10 cellular contexts compared by ENCODE assay signal in the genomic region with DNA sequence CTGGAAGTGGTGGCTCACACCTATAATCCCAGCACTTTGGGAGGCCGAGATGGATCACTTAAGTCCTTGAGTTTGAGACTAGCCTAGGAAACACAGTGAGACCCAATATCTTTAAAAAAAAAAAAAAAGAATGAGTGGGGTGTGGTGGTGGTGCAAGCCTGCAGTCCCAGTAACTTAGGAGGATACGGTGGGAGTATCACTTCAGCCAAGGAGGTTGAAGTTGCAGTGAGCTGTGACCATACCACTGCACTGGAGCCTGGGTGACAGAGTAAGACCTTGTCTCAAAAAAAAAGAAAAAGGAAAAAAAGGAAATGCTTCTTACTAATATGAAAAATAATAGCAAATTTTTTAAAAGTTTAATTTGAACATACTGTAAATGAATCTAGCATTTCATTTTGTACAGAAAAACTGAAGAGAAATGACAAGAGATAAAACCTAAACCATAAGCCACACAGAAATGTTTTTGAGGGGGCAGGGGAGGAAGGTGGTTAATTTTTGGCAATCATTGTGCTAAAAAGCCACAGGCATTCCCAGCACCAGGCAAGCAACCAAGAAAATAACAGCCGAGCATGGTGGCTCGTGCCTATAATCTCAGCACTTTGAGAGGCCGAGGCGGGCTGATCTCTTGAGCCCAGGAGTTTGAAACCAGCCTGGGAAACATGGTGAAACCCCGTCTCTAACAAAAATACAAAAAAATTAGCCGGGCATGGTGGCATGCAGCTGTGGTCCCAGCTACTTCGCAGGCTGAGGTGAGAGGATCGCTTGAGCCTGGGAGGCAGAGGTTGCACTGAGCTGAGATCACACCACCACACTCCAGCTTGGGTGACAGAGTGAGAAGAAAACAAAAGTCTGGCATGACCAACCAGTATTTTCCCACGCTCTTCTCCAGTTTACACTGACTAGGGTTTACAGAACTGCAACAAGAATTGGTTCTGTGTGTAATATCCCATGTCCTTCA.
A peak's percentile ranks its signal among the peaks of the same experiment; 100 is the strongest.
DNase-seq lines count a peak whose midpoint lies in the region; ATAC-seq and TF ChIP-seq lines count a peak whose summit lies in the region.
"Had no signal": no experiment of that assay in that cellular context is flagged by ENCODE, and none has a peak within 500 bp of the region (broad histone marks: within the 10 kb centered on the region; RNA-seq: fewer than 3 reads in every experiment).

No MANE protein-coding gene starts in this region.

- intact Hi-C loops in mucosa of descending colon (cut with DNase I, micrococcal nuclease): no loop called here

- H3K4me3 ChIP-seq in DND-41 (ENCODE audit: low read depth in 1 of 2, low read length in 2 of 2) (peak overlapping the region in 1 of 2 experiments; percentile 34; a peak in 2 of 4 replicates), GM23338 (no peak overlapping the region), mucosa of descending colon (no peak overlapping the region)

- 0 out of 2 replicates have a peak, but pooled peaks cover 5% of the 10 kb centered on the region for H3F3A ChIP-seq in GM23338 (replicated peaks; ENCODE audit: low read depth)

- ATAC-seq in DND-41 (ENCODE audit: insufficient read depth, low read depth) (peak; percentile 84), GM23338 (peak; percentile 9; the same call in 1 of the 3 replicates), HG02852 (IDR thresholded peaks at IDR 0.05; ENCODE audit: unreplicated experiment) (no peak), mucosa of descending colon (no peak)
- ATAC-seq in stimulated activated naive CD8-positive, alpha-beta T cell treated with anti-CD3 and anti-CD28 coated beads, Interleukin-15, Interleukin-2, amounts not matched to agents 100 U/mL and 50 U/mL, for 24 hours: no peak

- H4K20me1 ChIP-seq in DND-41 (ENCODE audit: insufficient read depth, low read length) (no peaks in the 10 kb centered on the region), GM23338 (replicated peaks; ENCODE audit: insufficient read depth) (no peaks in the 10 kb centered on the region)

- TF ChIP-seq CTCF in DND-41 (IDR thresholded peaks at IDR 0.05; ENCODE audit: borderline replicate concordance, extremely low read depth, low read length, poor library complexity, severe bottlenecking) (no peak), GM23338 (conservative IDR thresholded peaks at IDR 0.05; ENCODE audit: low read depth in 2 of 2) (no peak), RWPE1 (conservative IDR thresholded peaks at IDR 0.05; ENCODE audit: low read depth) (no peak), endothelial cell (IDR thresholded peaks at IDR 0.05; ENCODE audit: unreplicated experiment) (no peak), mucosa of descending colon (IDR thresholded peaks at IDR 0.05) (no peak)

- no peaks in the 10 kb centered on the region for H3K9me3 Mint-ChIP-seq in GM23338
- H3K9me3 Mint-ChIP-seq in endothelial cell (ENCODE audit: unreplicated experiment): no peaks in the 10 kb centered on the region

- H3K9me3 ChIP-seq in DND-41 (ENCODE audit: insufficient read depth, low read length, severe bottlenecking) (no peaks in the 10 kb centered on the region), mucosa of descending colon (no peaks in the 10 kb centered on the region)

- H3K27me3 Mint-ChIP-seq in GM23338 (ENCODE audit: insufficient read depth, low read depth, poor library complexity) (peaks cover 2% of the 10 kb centered on the region), endothelial cell (ENCODE audit: unreplicated experiment) (peaks cover 3% of the 10 kb centered on the region)

- H3K4me3 Mint-ChIP-seq in GM23338: no peak overlapping the region
- no peak overlapping the region for H3K4me3 Mint-ChIP-seq in endothelial cell (ENCODE audit: unreplicated experiment)

- H3K36me3 Mint-ChIP-seq in GM23338 (ENCODE audit: low read depth) (no peaks in the 10 kb centered on the region), endothelial cell (ENCODE audit: low read depth, unreplicated experiment) (no peaks in the 10 kb centered on the region)

- H3K27me3 ChIP-seq in DND-41 (ENCODE audit: insufficient read depth, low read length, poor library complexity) (no peaks in the 10 kb centered on the region), GM23338 (ENCODE audit: insufficient read depth) (no peaks in the 10 kb centered on the region)

- peak overlapping the region; percentile 65 for H3K27ac ChIP-seq in DND-41 (ENCODE audit: low read length)
- no peak overlapping the region for H3K27ac ChIP-seq in GM23338 (ENCODE audit: low read depth)
- peak overlapping the region; percentile 39 for H3K27ac ChIP-seq in RWPE1
- H3K27ac ChIP-seq: C4-2B had no signal

- H3K36me3 ChIP-seq in DND-41 (ENCODE audit: insufficient read depth, low read length): no peaks in the 10 kb centered on the region
- no peaks in the 10 kb centered on the region for H3K36me3 ChIP-seq in GM23338 (ENCODE audit: insufficient read depth)
- H3K36me3 ChIP-seq in mucosa of descending colon (ENCODE audit: low read depth): no peaks in the 10 kb centered on the region

- CTCF ChIA-PET in RWPE1 (lab: Yijun Ruan, JAX): interaction anchor here (0.6 to 1.0 kb wide), 7 partner anchors 22 to 218 kb away, joined by 3 to 6 read pairs (median 5); no protein-coding TSS in a partner anchor

- H3K4me1 ChIP-seq in DND-41 (ENCODE audit: insufficient read depth, low read length) (peaks cover 24% of the 10 kb centered on the region), GM23338 (ENCODE audit: insufficient read depth) (peaks cover 27% of the 10 kb centered on the region), mucosa of descending colon (ENCODE audit: low read depth) (no peaks in the 10 kb centered on the region)

- H2AFZ ChIP-seq in DND-41 (ENCODE audit: low read depth, low read length) (peak overlapping the region; percentile 56), GM23338 (no peak overlapping the region)

- H3K27ac Mint-ChIP-seq in GM23338 (no peak overlapping the region; the same call in 1 of the 2 replicates), endothelial cell (ENCODE audit: unreplicated experiment) (no peak overlapping the region)

- H3K4me2 ChIP-seq in DND-41 (ENCODE audit: insufficient read depth, low read length) (peak overlapping the region; percentile 58), GM23338 (no peak overlapping the region)

- H3K79me2 ChIP-seq in DND-41 (ENCODE audit: insufficient read depth, low read length) (no peaks in the 10 kb centered on the region), GM23338 (replicated peaks; ENCODE audit: insufficient read depth) (no peaks in the 10 kb centered on the region; the same call in 1 of the 2 replicates)

- POLR2A ChIA-PET in RWPE1 (lab: Yijun Ruan, JAX; ENCODE audit: low non-redundant PET): no interaction called here

- H3K4me1 Mint-ChIP-seq in GM23338 (peaks cover 50% of the 10 kb centered on the region), endothelial cell (ENCODE audit: unreplicated experiment) (peaks cover 12% of the 10 kb centered on the region)

- peak overlapping the region; percentile 40 for H3K9ac ChIP-seq in DND-41 (ENCODE audit: low read depth, low read length)

- DNase-seq in DND-41 (peak; percentile 63), GM23338 (ENCODE audit: low spot score) (no peak), RWPE1 (ENCODE audit: low spot score) (no peak), kidney glomerular epithelial cell (lab: John Stamatoyannopoulos, UW) (peak; percentile 73), endothelial cell (ENCODE audit: low spot score) (no peak), mucosa of descending colon (no peak)
- no peak for DNase-seq in stimulated activated naive CD8-positive, alpha-beta T cell treated with anti-CD3 and anti-CD28 coated beads, Interleukin-15, Interleukin-2, amounts not matched to agents 100 U/mL and 50 U/mL, for 24 hours
- DNase-seq: amniotic stem cell had no signal

- no peaks in the 10 kb centered on the region for H3K9me2 ChIP-seq in GM23338 (ENCODE audit: insufficient read depth)

TF ChIP-seq in GM23338, 12 proteins besides CTCF, POLR2A, EP300 and RAD21 (continues in another document):
- TF ChIP-seq EZH2phosphoT487 (IDR thresholded peaks at IDR 0.05; ENCODE audit: unreplicated experiment): no peak
- no peak for TF ChIP-seq NANOG (IDR thresholded peaks at IDR 0.05; ENCODE audit: borderline replicate concordance)
- TF ChIP-seq REST (IDR thresholded peaks at IDR 0.05; ENCODE audit: unreplicated experiment): no peak
- TF ChIP-seq ZNF114 (CRISPR knock-in tag; IDR thresholded peaks at IDR 0.05): no peak
- TF ChIP-seq EZH2 (IDR thresholded peaks at IDR 0.05; ENCODE audit: low read depth, unreplicated experiment): no peak
- no peak for TF ChIP-seq ZNF331 (CRISPR knock-in tag; IDR thresholded peaks at IDR 0.05; ENCODE audit: low read depth)
- TF ChIP-seq JUNB (IDR thresholded peaks at IDR 0.05; ENCODE audit: unreplicated experiment): no peak

Comparison
In these comparisons a context has a peak if more than half of its experiments do, and no peak if none do; other contexts are left out.
1. ATAC-seq: peak in DND-41 (single experiment) and GM23338 (single experiment); none in stimulated activated naive CD8-positive, alpha-beta T cell treated with anti-CD3 and anti-CD28 coated beads, Interleukin-15, Interleukin-2, amounts not matched to agents 100 U/mL and 50 U/mL, for 24 hours (single experiment), HG02852 (single experiment) and mucosa of descending colon (single experiment).
2. DNase-seq: peak in DND-41 (single experiment) and kidney glomerular epithelial cell (single experiment); none in GM23338 (single experiment), RWPE1 (single experiment), stimulated activated naive CD8-positive, alpha-beta T cell treated with anti-CD3 and anti-CD28 coated beads, Interleukin-15, Interleukin-2, amounts not matched to agents 100 U/mL and 50 U/mL, for 24 hours (single experiment), endothelial cell (single experiment) and mucosa of descending colon (0 of 3).